In the genomic region with DNA sequence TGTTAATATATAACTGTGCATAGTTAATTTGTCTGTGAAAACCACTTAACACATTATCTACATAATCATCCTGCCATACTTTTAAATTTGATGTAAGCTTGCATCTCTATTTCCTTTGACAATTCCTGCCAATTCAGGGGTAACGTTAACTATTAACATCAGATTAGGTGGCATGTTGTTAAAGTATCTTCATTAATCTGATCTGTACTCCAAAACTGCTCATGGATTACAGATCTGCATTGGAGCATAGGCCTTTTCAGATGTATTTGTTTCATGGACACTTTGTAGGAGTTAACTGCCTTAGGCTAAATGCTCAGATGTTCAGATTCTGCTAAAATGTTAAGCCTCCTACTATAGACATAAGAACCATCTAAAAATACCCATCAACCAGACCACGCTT, we compare ENCODE assay signal across 1 cellular context.
A peak's percentile ranks its signal among the peaks of the same experiment; 100 is the strongest.
TF ChIP-seq lines count a peak whose summit lies in the region.

No MANE protein-coding gene starts in this region.

TF ChIP-seq in H1, 55 proteins besides CTCF, POLR2A, EP300 and RAD21:
- TF ChIP-seq POLR2AphosphoS5 (IDR thresholded peaks at IDR 0.05; ENCODE audit: low read depth, low read length) (no peak; the same call in 1 of the 2 replicates), NRF1 (IDR thresholded peaks at IDR 0.05; ENCODE audit: low read depth, low read length) (0 out of 2 replicates have a peak, but pooled peaks have one; percentile 8)
TF ChIP-seq in H1: peak in this region for 1.
